In the genomic region with DNA sequence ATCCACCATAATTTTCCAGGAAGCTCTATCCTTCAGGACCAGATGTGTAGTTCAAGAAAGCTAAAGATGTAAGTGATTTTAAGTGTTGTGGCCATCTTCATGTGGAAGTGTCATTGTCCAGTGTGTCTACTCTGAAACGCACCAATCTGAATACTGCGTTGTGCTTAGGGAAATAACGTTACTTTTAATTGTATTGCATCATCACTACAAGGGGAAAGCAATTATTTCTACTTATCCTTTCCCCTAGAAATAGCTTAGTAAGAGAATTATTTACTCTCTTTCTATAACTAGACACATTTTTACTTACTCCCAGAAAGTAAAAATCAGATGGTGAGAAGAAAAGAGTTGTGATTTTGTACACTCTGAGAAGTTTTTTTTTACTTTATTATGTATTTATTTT, we compare ENCODE assay signal across 8 cellular contexts.
"Had no signal": no experiment of that assay in that cellular context is flagged by ENCODE, and none has a peak within 500 bp of the region (broad histone marks: within the 10 kb centered on the region; RNA-seq: fewer than 3 reads in every experiment).

No MANE protein-coding gene starts in this region.

- FAIRE-seq: G401.6, GM12878, GM12891, GM12892, GM18507, GM19239 had no signal

- DNase-seq: GDM1, GF-D8 had no signal

- ATAC-seq: GM12878 had no signal

- H3K4me3 ChIP-seq: GM12878 had no signal
